9 cellular contexts compared by ENCODE assay signal in the genomic region with DNA sequence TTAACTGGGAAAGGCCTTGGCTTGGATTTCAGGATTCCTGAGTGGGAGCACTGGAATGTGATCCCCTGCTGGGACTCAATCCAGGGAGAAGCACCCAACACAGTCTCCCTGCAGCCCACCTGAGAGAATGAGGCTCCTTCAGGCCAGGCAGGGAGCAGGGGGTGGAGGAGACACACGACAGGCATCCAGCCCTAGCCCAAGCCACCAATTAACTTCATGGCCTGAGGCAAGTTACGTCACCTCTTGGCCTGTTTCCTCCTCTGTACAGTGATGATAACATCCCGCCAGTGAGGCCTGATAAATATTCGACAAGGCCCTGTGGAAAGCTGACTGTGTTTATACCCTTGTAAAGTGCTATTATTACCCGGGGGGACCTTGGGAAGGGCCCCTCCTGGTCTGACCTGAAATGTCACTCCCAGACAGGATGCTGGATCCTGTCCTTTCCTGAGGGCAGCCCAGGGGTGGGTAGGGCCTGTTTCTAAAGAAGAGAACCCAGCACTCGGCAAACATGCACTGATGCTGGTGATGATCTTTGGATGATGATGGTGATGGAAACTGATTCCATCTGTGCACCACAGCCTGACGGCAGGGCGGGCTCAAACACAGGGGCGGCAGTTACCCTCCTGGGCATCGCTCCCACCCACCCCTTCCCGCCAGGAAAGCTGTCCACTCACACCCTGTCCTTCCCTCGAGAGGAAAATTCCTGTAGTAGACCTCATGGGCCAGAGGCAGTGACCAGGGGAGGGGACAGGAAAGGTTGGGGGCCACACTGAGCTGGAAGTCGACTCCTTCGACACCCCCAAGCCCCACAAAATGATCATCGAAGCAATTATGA. TPM values are rescaled to one million over a fixed set of nuclear protein-coding genes. Genes with fewer than 3 reads are reported as not detected.
DNase-seq lines count a peak whose midpoint lies in the region; ATAC-seq and TF ChIP-seq lines count a peak whose summit lies in the region.
"Had no signal": no experiment of that assay in that cellular context is flagged by ENCODE, and none has a peak within 500 bp of the region (broad histone marks: within the 10 kb centered on the region; RNA-seq: fewer than 3 reads in every experiment).

No MANE protein-coding gene starts in this region.

- no peak for TF ChIP-seq CTCF in fibroblast of mammary gland (conservative IDR thresholded peaks at IDR 0.05; ENCODE audit: control insufficient read depth, insufficient read depth, low read depth, low read length)
- TF ChIP-seq CTCF in MM.1S (IDR thresholded peaks at IDR 0.05; ENCODE audit: low read length) = no peak

- no peak overlapping the region for H3K4me2 ChIP-seq in MM.1S (ENCODE audit: low read depth, low read length)

- no peak overlapping the region for H3K27ac ChIP-seq in MM.1S (ENCODE audit: low read length)

- no peaks in the 10 kb centered on the region for H3K9me2 ChIP-seq in MM.1S (replicated peaks; ENCODE audit: insufficient read depth, low read length)

- H3K4me1 ChIP-seq in MM.1S (ENCODE audit: low read length) = peaks cover 14% of the 10 kb centered on the region

- H3K36me3 ChIP-seq in MM.1S (replicated peaks; ENCODE audit: insufficient read depth, low read length) = no peaks in the 10 kb centered on the region

- no peaks in the 10 kb centered on the region for H4K20me1 ChIP-seq in MM.1S (ENCODE audit: insufficient read depth, low read length)

- no peak overlapping the region for H3K9ac ChIP-seq in MM.1S (ENCODE audit: low read length)

- DNase-seq in GM04504 (ENCODE audit: low read depth) = peak; percentile 88
- DNase-seq in fibroblast of mammary gland (ENCODE audit: low read depth) = peak; percentile 77
- peak; percentile 17 for DNase-seq in retina
- no peak for DNase-seq in NCI-H82 (lab: John Stamatoyannopoulos, UW)
- no peak for DNase-seq in NK-92 (lab: John Stamatoyannopoulos, UW; ENCODE audit: unreplicated experiment)
- no peak for DNase-seq in MM.1S
- DNase-seq: T-helper 9 cell had no signal

- no peaks in the 10 kb centered on the region for H3K79me2 ChIP-seq in MM.1S (ENCODE audit: low read length)

- H3K9me3 ChIP-seq in MM.1S (replicated peaks; ENCODE audit: insufficient read depth, low read length) = no peaks in the 10 kb centered on the region

- H2AFZ ChIP-seq in MM.1S (ENCODE audit: low read length) = no peak overlapping the region

- H3K4me3 ChIP-seq in fibroblast of mammary gland (ENCODE audit: control insufficient read depth, low read depth, low read length) = no peak overlapping the region
- H3K4me3 ChIP-seq in MM.1S (ENCODE audit: low read length) = no peak overlapping the region

- no peak for ATAC-seq in HG03442 (IDR thresholded peaks at IDR 0.05; ENCODE audit: unreplicated experiment)

- H3K27me3 ChIP-seq in MM.1S (replicated peaks; ENCODE audit: insufficient read depth, low read length) = no peaks in the 10 kb centered on the region

- no peaks in the 10 kb centered on the region for H3F3A ChIP-seq in MM.1S (ENCODE audit: insufficient read depth, low read length)

TF ChIP-seq in PFSK-1, 5 proteins besides CTCF, POLR2A, EP300 and RAD21:
- no peak for TF ChIP-seq POLR2AphosphoS5 (IDR thresholded peaks at IDR 0.05; ENCODE audit: low read depth, low read length)
- TF ChIP-seq, protein P1, sequence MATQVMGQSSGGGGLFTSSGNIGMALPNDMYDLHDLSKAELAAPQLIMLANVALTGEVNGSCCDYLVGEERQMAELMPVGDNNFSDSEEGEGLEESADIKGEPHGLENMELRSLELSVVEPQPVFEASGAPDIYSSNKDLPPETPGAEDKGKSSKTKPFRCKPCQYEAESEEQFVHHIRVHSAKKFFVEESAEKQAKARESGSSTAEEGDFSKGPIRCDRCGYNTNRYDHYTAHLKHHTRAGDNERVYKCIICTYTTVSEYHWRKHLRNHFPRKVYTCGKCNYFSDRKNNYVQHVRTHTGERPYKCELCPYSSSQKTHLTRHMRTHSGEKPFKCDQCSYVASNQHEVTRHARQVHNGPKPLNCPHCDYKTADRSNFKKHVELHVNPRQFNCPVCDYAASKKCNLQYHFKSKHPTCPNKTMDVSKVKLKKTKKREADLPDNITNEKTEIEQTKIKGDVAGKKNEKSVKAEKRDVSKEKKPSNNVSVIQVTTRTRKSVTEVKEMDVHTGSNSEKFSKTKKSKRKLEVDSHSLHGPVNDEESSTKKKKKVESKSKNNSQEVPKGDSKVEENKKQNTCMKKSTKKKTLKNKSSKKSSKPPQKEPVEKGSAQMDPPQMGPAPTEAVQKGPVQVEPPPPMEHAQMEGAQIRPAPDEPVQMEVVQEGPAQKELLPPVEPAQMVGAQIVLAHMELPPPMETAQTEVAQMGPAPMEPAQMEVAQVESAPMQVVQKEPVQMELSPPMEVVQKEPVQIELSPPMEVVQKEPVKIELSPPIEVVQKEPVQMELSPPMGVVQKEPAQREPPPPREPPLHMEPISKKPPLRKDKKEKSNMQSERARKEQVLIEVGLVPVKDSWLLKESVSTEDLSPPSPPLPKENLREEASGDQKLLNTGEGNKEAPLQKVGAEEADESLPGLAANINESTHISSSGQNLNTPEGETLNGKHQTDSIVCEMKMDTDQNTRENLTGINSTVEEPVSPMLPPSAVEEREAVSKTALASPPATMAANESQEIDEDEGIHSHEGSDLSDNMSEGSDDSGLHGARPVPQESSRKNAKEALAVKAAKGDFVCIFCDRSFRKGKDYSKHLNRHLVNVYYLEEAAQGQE (IDR thresholded peaks at IDR 0.05; ENCODE audit: insufficient read depth in 1 of 2, low read depth in 2 of 2, low read length in 2 of 2) = 0 out of 4 replicates have a peak, but pooled peaks of 1 of the 2 experiments have one; percentile 10
- TF ChIP-seq TAF1 (IDR thresholded peaks at IDR 0.05; ENCODE audit: borderline replicate concordance, insufficient read depth, low read length) = no peak
- TF ChIP-seq SIN3A (IDR thresholded peaks at IDR 0.05; ENCODE audit: borderline replicate concordance, insufficient read depth, low read length) = 0 out of 2 replicates have a peak, but pooled peaks have one; percentile 39
- TF ChIP-seq FOXP2 (optimal IDR thresholded peaks at IDR 0.05; ENCODE audit: borderline replicate concordance, extremely low read depth, extremely low read length, insufficient read depth) = peak; percentile 52

RNA-seq across cellular contexts. Expression of gene FRS3, which starts 12.4 kb away (rescaled TPM):
- polyA plus RNA-seq in PFSK-1 (2012; ENCODE audit: insufficient read length, low read depth) = 8.2 TPM

RNA-seq across cellular contexts. Expression of gene PRICKLE4, which starts 13.3 kb away (rescaled TPM):
- 0.93 TPM for polyA plus RNA-seq in PFSK-1 (2012; ENCODE audit: insufficient read length, low read depth)

RNA-seq across cellular contexts. Expression of gene PGC, which starts 20.1 kb away (rescaled TPM):
- polyA plus RNA-seq in PFSK-1 (2012; ENCODE audit: insufficient read length, low read depth) = not detected

RNA-seq across cellular contexts. Expression of gene TOMM6, which starts 20.2 kb away (rescaled TPM):
- polyA plus RNA-seq in PFSK-1 (2012; ENCODE audit: insufficient read length, low read depth) = 119 TPM

RNA-seq across cellular contexts. Expression of gene TFEB, which starts 31.9 kb away (rescaled TPM):
- polyA plus RNA-seq in PFSK-1 (2012; ENCODE audit: insufficient read length, low read depth) = 17.7 TPM

Comparison
In these comparisons a context has a peak if more than half of its experiments do, and no peak if none do; other contexts are left out.
1. DNase-seq: peak in GM04504 (single experiment), fibroblast of mammary gland (single experiment) and retina (single experiment); none in NCI-H82 (single experiment), NK-92 (single experiment) and MM.1S (single experiment).